ENCODE assay signal across 30 cellular contexts in the genomic region with DNA sequence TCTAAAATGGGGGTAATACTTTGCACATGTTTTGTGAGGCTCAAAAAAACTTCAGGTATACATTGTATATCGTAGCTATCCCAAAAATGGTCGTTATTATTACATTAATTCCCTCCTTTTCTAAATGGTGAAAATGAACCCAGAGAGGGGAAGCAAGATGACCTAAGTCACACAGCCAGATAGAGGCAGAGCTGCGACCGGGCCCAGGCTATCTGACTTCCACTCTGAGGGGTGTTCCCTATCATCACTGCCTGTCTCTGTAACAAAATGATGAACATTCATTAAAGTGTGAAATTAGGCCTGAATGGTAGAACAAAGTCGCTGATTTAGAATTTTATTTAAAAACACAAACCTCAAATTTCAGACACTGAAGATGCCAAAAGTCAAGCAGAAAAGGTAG. TPM values are rescaled to one million over a fixed set of nuclear protein-coding genes. Genes with fewer than 3 reads are reported as not detected.
"Had no signal": no experiment of that assay in that cellular context is flagged by ENCODE, and none has a peak within 500 bp of the region (broad histone marks: within the 10 kb centered on the region; RNA-seq: fewer than 3 reads in every experiment).

No MANE protein-coding gene starts in this region.

- H3K9ac ChIP-seq: parathyroid adenoma had no signal

- H3K4me1 Mint-ChIP-seq: naive thymus-derived CD8-positive, alpha-beta T cell; nephron progenitor cell; neural crest cell; stimulated activated effector memory CD8-positive, alpha-beta T cell treated with anti-CD3 and anti-CD28 coated beads, Interleukin-12 subunit alpha, Interleukin-12 subunit beta, amount 100 ng/mL, for 72 hours; stimulated activated naive B cell treated with anti-CD40 and anti-IgM and Interleukin-4, amounts not matched to agents 10 μg/mL and 1 μg/mL and 100 μg/mL, for 72 hours had no signal

- H3K79me2 ChIP-seq: parathyroid adenoma had no signal

- ATAC-seq: naive thymus-derived CD8-positive, alpha-beta T cell; natural killer cell treated with Interleukin-12 subunit alpha and Interleukin-12 subunit beta and Interleukin-15 and Interleukin-18, amount 100 ng/mL, for 72 hours; psoas muscle; right cardiac atrium; right lobe of liver; stimulated activated effector memory CD8-positive, alpha-beta T cell treated with anti-CD3 and anti-CD28 coated beads, Interleukin-12 subunit alpha, Interleukin-12 subunit beta, amount 100 ng/mL, for 72 hours; stimulated activated naive B cell treated with anti-CD40 and anti-IgM and Interleukin-4, amounts not matched to agents 10 μg/mL and 1 μg/mL and 100 μg/mL, for 72 hours; upper lobe of right lung had no signal

- H2AFZ ChIP-seq: parathyroid adenoma had no signal

- DNase-seq: naive thymus-derived CD8-positive, alpha-beta T cell; nephron progenitor cell; nucleus accumbens; ovary; posterior cingulate gyrus; psoas muscle; right cardiac atrium; right lobe of liver; sigmoid colon; small intestine; stimulated activated CD4-positive, alpha-beta T cell treated with anti-CD3 and anti-CD28 coated beads, Interleukin-15, amount 100 ng/mL, for 24 hours; stimulated activated CD4-positive, alpha-beta T cell treated with anti-CD3 and anti-CD28 coated beads, Interleukin-2, amount 100 ng/mL, for 24 hours; stimulated activated CD4-positive, alpha-beta T cell treated with anti-CD3 and anti-CD28 coated beads, Interleukin-2, amount 100 ng/mL, for 48 hours; stimulated activated CD4-positive, alpha-beta T cell treated with anti-CD3 and anti-CD28 coated beads, Interleukin-4, amount 100 ng/mL, for 24 hours; stimulated activated naive B cell treated with anti-CD40 and anti-IgM and Interleukin-4, amounts not matched to agents 10 μg/mL and 1 μg/mL and 100 μg/mL, for 72 hours; stimulated activated naive CD4-positive, alpha-beta T cell treated with Interleukin-2 at 50 U/mL for 16 hours; stomach; thyroid gland; trophoblast cell; upper lobe of right lung; uterus had no signal

- H3K4me1 ChIP-seq: parathyroid adenoma, psoas muscle, right lobe of liver, sigmoid colon, stomach, thyroid gland, tibial nerve, upper lobe of right lung, uterus had no signal

- H3K9me3 ChIP-seq: neutrophil, ovary, psoas muscle, right lobe of liver, stomach, thoracic aorta, thyroid gland, upper lobe of right lung, uterus had no signal

- H3K9me3 Mint-ChIP-seq: natural killer cell treated with Interleukin-12 subunit alpha and Interleukin-12 subunit beta and Interleukin-15 and Interleukin-18, amount 100 ng/mL, for 72 hours; neural crest cell had no signal

- H3K36me3 Mint-ChIP-seq: stimulated activated effector memory CD8-positive, alpha-beta T cell treated with anti-CD3 and anti-CD28 coated beads, Interleukin-12 subunit alpha, Interleukin-12 subunit beta, amount 100 ng/mL, for 72 hours; stimulated activated naive B cell treated with anti-CD40 and anti-IgM and Interleukin-4, amounts not matched to agents 10 μg/mL and 1 μg/mL and 100 μg/mL, for 72 hours had no signal

- H3K36me3 ChIP-seq: neutrophil, ovary, right lobe of liver, sigmoid colon, stomach, thoracic aorta, thyroid gland, tibial nerve, upper lobe of right lung, uterus had no signal

- FAIRE-seq: small intestine had no signal

- H3K27ac ChIP-seq: neutrophil, ovary, parathyroid adenoma, psoas muscle, right lobe of liver, sigmoid colon, stomach, thoracic aorta, thyroid gland, tibial nerve, upper lobe of right lung, uterus had no signal

- H3K4me3 ChIP-seq: ovary, psoas muscle, right lobe of liver, sigmoid colon, stomach, thoracic aorta, thyroid gland, tibial nerve, upper lobe of right lung, uterus had no signal

- H3K4me3 Mint-ChIP-seq: naive thymus-derived CD8-positive, alpha-beta T cell; natural killer cell treated with Interleukin-12 subunit alpha and Interleukin-12 subunit beta and Interleukin-15 and Interleukin-18, amount 100 ng/mL, for 72 hours; nephron progenitor cell; neural crest cell; stimulated activated effector memory CD8-positive, alpha-beta T cell treated with anti-CD3 and anti-CD28 coated beads, Interleukin-12 subunit alpha, Interleukin-12 subunit beta, amount 100 ng/mL, for 72 hours; stimulated activated naive B cell treated with anti-CD40 and anti-IgM and Interleukin-4, amounts not matched to agents 10 μg/mL and 1 μg/mL and 100 μg/mL, for 72 hours; stimulated activated naive CD8-positive, alpha-beta T cell treated with anti-CD3 and anti-CD28 coated beads, Interleukin-15, Interleukin-2, amounts not matched to agents 100 ng/mL and 50 ng/mL, for 24 hours had no signal

- H3K27ac Mint-ChIP-seq: naive thymus-derived CD8-positive, alpha-beta T cell; natural killer cell treated with Interleukin-12 subunit alpha and Interleukin-12 subunit beta and Interleukin-15 and Interleukin-18, amount 100 ng/mL, for 72 hours; nephron progenitor cell; progenitor cell of endocrine pancreas; stimulated activated effector memory CD8-positive, alpha-beta T cell treated with anti-CD3 and anti-CD28 coated beads, Interleukin-12 subunit alpha, Interleukin-12 subunit beta, amount 100 ng/mL, for 72 hours; stimulated activated naive B cell treated with anti-CD40 and anti-IgM and Interleukin-4, amounts not matched to agents 10 μg/mL and 1 μg/mL and 100 μg/mL, for 72 hours; stimulated activated naive CD8-positive, alpha-beta T cell treated with anti-CD3 and anti-CD28 coated beads, Interleukin-15, Interleukin-2, amounts not matched to agents 100 ng/mL and 50 ng/mL, for 24 hours had no signal

- H3K27me3 ChIP-seq: ovary, thyroid gland had no signal

RNA-seq across cellular contexts. Expression of a gene that starts 29.1 kb away (rescaled TPM):
- total RNA-seq: naive thymus-derived CD8-positive, alpha-beta T cell; natural killer cell treated with Interleukin-12 subunit alpha and Interleukin-12 subunit beta and Interleukin-15 and Interleukin-18, amount 100 ng/mL, for 72 hours; right lobe of liver had no signal
- polyA plus RNA-seq: naive thymus-derived CD8-positive, alpha-beta T cell had no signal
